ENCODE assay signal across 8 cellular contexts in the genomic region with DNA sequence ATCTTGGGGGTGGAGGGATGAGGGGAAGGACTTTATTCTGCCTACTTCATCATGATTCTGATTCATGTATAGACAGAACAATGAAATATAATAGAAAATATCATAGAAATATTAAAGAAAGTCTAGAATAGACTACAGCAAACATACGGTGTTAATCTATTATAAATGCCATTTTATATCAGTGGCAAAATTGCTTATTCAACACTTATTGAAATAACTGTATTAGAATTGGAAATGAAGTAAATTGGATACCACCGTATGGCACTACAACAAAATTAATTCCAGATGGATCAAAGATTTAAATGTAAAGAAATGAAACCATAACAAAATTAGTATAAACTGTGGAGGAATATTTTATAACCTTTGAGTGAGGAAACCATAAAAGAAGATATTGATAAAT.
"Had no signal": no experiment of that assay in that cellular context is flagged by ENCODE, and none has a peak within 500 bp of the region (broad histone marks: within the 10 kb centered on the region; RNA-seq: fewer than 3 reads in every experiment).

No MANE protein-coding gene starts in this region.

- ATAC-seq: GM12878 had no signal

- FAIRE-seq: G401.6, GM12878, GM12891, GM12892, GM18507, GM19239 had no signal

- H3K4me3 ChIP-seq: GM12878 had no signal

- DNase-seq: GDM1, GF-D8 had no signal
